17 cellular contexts compared by ENCODE assay signal in genomic region chr7:143967398-143967797, GRCh38. TPM values are rescaled to one million over a fixed set of nuclear protein-coding genes. Genes with fewer than 3 reads are reported as not detected.
DNase-seq lines count a peak whose midpoint lies in the region; ATAC-seq and TF ChIP-seq lines count a peak whose summit lies in the region.
"Had no signal": no experiment of that assay in that cellular context is flagged by ENCODE, and none has a peak within 500 bp of the region (broad histone marks: within the 10 kb centered on the region; RNA-seq: fewer than 3 reads in every experiment).

No MANE protein-coding gene starts in this region.

- 41% methylated on average over 4 of the region's 4 CpGs for WGBS in prostate gland
- 73 to 80% methylated on average over 4 of the region's 4 CpGs for WGBS in heart right ventricle, 2 donors

- peak; percentile 50 for DNase-seq in DMS53 treated with DMSO at 0.1 percent for 48 hours (lab: John Stamatoyannopoulos, UW; ENCODE audit: unreplicated experiment)
- peak; percentile 84 for DNase-seq in PC-3
- DNase-seq in epithelial cell of esophagus (ENCODE audit: low read depth) = peak; percentile 60
- DNase-seq in prostate gland (ENCODE audit: low spot score) = peak; percentile 43
- DNase-seq in heart right ventricle = no peak
- no peak for DNase-seq in cardiac septum (ENCODE audit: low spot score)
- DNase-seq: AML-193; CD4-positive, alpha-beta T cell; DMS153; HCEC 1CT; KBM-7 had no signal

- TF ChIP-seq POLR2A in prostate gland (IDR thresholded peaks at IDR 0.05) = no peak

- H3F3A ChIP-seq in PC-3 (ENCODE audit: low read length, unreplicated experiment) = no peaks in the 10 kb centered on the region

- no peak overlapping the region for H3K4me3 ChIP-seq in PC-3 (ENCODE audit: low read length)
- no peak overlapping the region for H3K4me3 ChIP-seq in epithelial cell of esophagus (ENCODE audit: low read length)
- H3K4me3 ChIP-seq in prostate gland = no peak overlapping the region
- no peak overlapping the region for H3K4me3 ChIP-seq in heart right ventricle
- H3K4me3 ChIP-seq: A549, GM23338 had no signal

- H3K4me1 ChIP-seq in PC-3 (ENCODE audit: insufficient read depth, low read length) (0 out of 2 replicates have a peak, but pooled peaks cover 5% of the 10 kb centered on the region), prostate gland (replicated peaks) (peaks cover 7% of the 10 kb centered on the region), heart right ventricle (no peaks in the 10 kb centered on the region)

- H3K27ac ChIP-seq in PC-3 (ENCODE audit: low read length) (no peak overlapping the region), prostate gland (no peak overlapping the region), heart right ventricle (no peak overlapping the region)
- H3K27ac ChIP-seq: A549 had no signal

- BruUV-seq in PC-3 (replicated peaks; lab: Mats Ljungman, UMichigan) = no TSS peak

- TF ChIP-seq CTCF in PC-3 (conservative IDR thresholded peaks at IDR 0.05; ENCODE audit: low read depth, low read length) (no peak), epithelial cell of esophagus (IDR thresholded peaks at IDR 0.05; ENCODE audit: insufficient read depth, low read depth, low read length, missing control alignments) (no peak), prostate gland (IDR thresholded peaks at IDR 0.05) (no peak), heart right ventricle (IDR thresholded peaks at IDR 0.05) (no peak)

- peak; percentile 87 for ATAC-seq in PC-3
- no peak for ATAC-seq in heart right ventricle
- no peak for ATAC-seq in HG03039 (IDR thresholded peaks at IDR 0.05; ENCODE audit: unreplicated experiment)
- ATAC-seq: A549, GM23338, HepG2 had no signal

- no peaks in the 10 kb centered on the region for H3K27me3 ChIP-seq in PC-3 (ENCODE audit: low read length)
- no peaks in the 10 kb centered on the region for H3K27me3 ChIP-seq in prostate gland (replicated peaks; ENCODE audit: insufficient read depth)
- H3K27me3 ChIP-seq in heart right ventricle = no peaks in the 10 kb centered on the region

- H2AFZ ChIP-seq in PC-3 (ENCODE audit: low read length) = no peak overlapping the region
- H2AFZ ChIP-seq: GM23338 had no signal

- no peaks in the 10 kb centered on the region for H3K36me3 ChIP-seq in PC-3 (ENCODE audit: low read depth, low read length)
- H3K36me3 ChIP-seq in prostate gland = no peaks in the 10 kb centered on the region
- H3K36me3 ChIP-seq in heart right ventricle = no peaks in the 10 kb centered on the region

- CTCF ChIA-PET in PC-3 (lab: Charles Lee) = no interaction called here

- H3K79me2 ChIP-seq in PC-3 (ENCODE audit: low read length) = no peaks in the 10 kb centered on the region

- H4K20me1 ChIP-seq in PC-3 (ENCODE audit: low read length) = no peaks in the 10 kb centered on the region

- H3K9me2 ChIP-seq in PC-3 (replicated peaks; ENCODE audit: low read length) = no peaks in the 10 kb centered on the region

- H3K9me3 ChIP-seq in PC-3 (ENCODE audit: low read length) (no peaks in the 10 kb centered on the region), prostate gland (no peaks in the 10 kb centered on the region), heart right ventricle (peaks cover 0 to 10% (median 0%) of the 10 kb centered on the region in 11 donors)

- H3K4me2 ChIP-seq in PC-3 (ENCODE audit: low read length) = no peak overlapping the region
- H3K4me2 ChIP-seq: A549, GM23338 had no signal

- POLR2A ChIA-PET in PC-3 (lab: Charles Lee; ENCODE audit: unreplicated experiment) = no interaction called here

- intact Hi-C loops in PC-3 (cut with micrococcal nuclease) = no loop called here
- intact Hi-C loops in prostate gland (cut with DNase I) = no loop called here
- intact Hi-C loops in heart right ventricle (cut with DNase I) = loop anchor here in 1 of 10 donors (5.0 kb wide), 1 partner anchor 35 kb away; no protein-coding TSS in a partner anchor
- intact Hi-C loops in cardiac septum (cut with DNase I) = no loop called here

- H3K9ac ChIP-seq in PC-3 (ENCODE audit: low read length) = no peak overlapping the region

RNA-seq across cellular contexts. Expression of gene OR2F1, which starts 12.8 kb away (rescaled TPM):
- total RNA-seq in PC-3 (2014; rRNA removed) = not detected in 2 replicates
- total RNA-seq in prostate gland = not detected
- not detected for total RNA-seq in heart right ventricle
- not detected for polyA plus RNA-seq in heart right ventricle
- not detected for total RNA-seq in cardiac septum
- total RNA-seq: CD4-positive, alpha-beta T cell; GM23338 had no signal
- polyA plus RNA-seq: A549, BJ, GM23338, IgD-negative memory B cell had no signal

RNA-seq across cellular contexts. Expression of gene OR2F2, which starts 32.4 kb away (rescaled TPM):
- not detected in 2 replicates for total RNA-seq in PC-3 (2014; rRNA removed)
- total RNA-seq in prostate gland = not detected
- not detected for total RNA-seq in heart right ventricle
- not detected for polyA plus RNA-seq in heart right ventricle
- not detected for total RNA-seq in cardiac septum
- total RNA-seq: CD4-positive, alpha-beta T cell; GM23338 had no signal
- polyA plus RNA-seq: A549, BJ, GM23338, HepG2, IgD-negative memory B cell had no signal

RNA-seq across cellular contexts. Expression of gene OR6B1, which starts 32.7 kb away (rescaled TPM):
- not detected in 2 replicates for total RNA-seq in PC-3 (2014; rRNA removed)
- not detected for total RNA-seq in prostate gland
- total RNA-seq in heart right ventricle = not detected
- not detected for polyA plus RNA-seq in heart right ventricle
- total RNA-seq in cardiac septum = not detected
- total RNA-seq: CD4-positive, alpha-beta T cell; GM23338; HepG2 had no signal
- polyA plus RNA-seq: A549, BJ, GM23338, IgD-negative memory B cell had no signal

Comparison
In these comparisons a context has a peak if more than half of its experiments do, and no peak if none do; other contexts are left out.
1. DNase-seq: peak in DMS53 treated with DMSO at 0.1 percent for 48 hours (single experiment), PC-3 (single experiment), epithelial cell of esophagus (single experiment) and prostate gland (single experiment); none in heart right ventricle (0 of 2) and cardiac septum (single experiment).